In the genomic region with DNA sequence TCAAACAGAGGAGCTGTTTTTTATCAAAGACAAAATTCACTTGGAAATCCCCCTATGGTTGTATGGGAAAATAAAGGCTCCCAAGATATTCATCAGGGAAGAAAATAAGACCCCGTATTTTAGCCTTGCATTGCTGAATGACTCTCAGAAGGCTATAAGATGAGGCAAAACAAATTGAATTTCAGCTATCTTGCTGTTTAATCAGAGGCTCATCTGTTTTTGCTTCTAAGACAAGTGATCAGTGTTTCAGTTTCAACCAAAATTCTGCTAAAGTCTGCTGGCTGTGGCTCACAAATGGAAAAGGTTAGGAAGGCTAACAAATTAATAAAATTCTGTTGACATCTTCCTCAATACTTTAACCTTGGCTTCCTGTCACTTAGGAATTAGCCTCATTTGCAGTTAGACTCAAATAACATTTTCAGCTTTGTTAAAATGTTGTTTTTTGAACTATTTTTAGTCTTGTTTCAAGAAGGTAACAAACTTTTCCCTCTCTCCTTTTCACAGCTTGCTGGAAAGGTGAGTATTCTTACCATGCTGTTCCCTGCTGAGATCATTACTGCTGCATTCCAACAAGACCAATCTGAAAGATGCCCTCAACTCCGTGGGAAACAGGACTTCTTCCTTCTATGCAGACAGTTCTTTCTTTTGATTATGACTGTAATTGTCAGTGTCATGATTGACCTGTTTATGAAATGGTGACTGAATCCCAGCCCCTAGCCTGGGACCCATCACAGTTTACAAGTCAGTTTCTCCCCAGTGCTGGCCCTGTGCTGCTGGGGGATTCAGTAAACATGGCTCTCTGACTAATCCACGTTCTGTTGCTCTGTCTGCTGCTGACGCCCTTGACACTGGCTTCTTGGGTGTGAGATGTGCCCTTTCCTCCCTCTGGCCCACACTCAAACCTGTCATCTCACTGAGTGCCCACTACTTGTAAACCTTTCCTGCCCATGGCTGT, we compare ENCODE assay signal across 1 cellular context.
A peak's percentile ranks its signal among the peaks of the same experiment; 100 is the strongest.
TF ChIP-seq lines count a peak whose summit lies in the region.

No MANE protein-coding gene starts in this region.

TF ChIP-seq in A549, 52 proteins besides CTCF, POLR2A, EP300 and RAD21:
- TF ChIP-seq CBX8 (IDR thresholded peaks at IDR 0.05): peak; percentile 35; the same call in 1 of the 2 replicates
- TF ChIP-seq, protein P1, sequence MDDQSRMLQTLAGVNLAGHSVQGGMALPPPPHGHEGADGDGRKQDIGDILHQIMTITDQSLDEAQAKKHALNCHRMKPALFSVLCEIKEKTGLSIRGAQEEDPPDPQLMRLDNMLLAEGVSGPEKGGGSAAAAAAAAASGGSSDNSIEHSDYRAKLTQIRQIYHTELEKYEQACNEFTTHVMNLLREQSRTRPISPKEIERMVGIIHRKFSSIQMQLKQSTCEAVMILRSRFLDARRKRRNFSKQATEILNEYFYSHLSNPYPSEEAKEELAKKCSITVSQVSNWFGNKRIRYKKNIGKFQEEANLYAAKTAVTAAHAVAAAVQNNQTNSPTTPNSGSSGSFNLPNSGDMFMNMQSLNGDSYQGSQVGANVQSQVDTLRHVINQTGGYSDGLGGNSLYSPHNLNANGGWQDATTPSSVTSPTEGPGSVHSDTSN (IDR thresholded peaks at IDR 0.05): no peak
TF ChIP-seq in A549: peak in this region for 1.
